Comparison of ENCODE assay signal across 26 cellular contexts in genomic region chr6:122779672-122780066, GRCh38. TPM values are rescaled to one million over a fixed set of nuclear protein-coding genes. Genes with fewer than 3 reads are reported as not detected.
DNase-seq lines count a peak whose midpoint lies in the region; ATAC-seq, FAIRE-seq and TF ChIP-seq lines count a peak whose summit lies in the region.
"Had no signal": no experiment of that assay in that cellular context is flagged by ENCODE, and none has a peak within 500 bp of the region (broad histone marks: within the 10 kb centered on the region; RNA-seq: fewer than 3 reads in every experiment).

Gene FABP7, plus strand, starts transcription at chr6:122779716. Its CDS starts 79 bp downstream, at chr6:122779795.

- H3K27ac ChIP-seq in HUES6 (ENCODE audit: low read depth, low read length): no peak within 1 kb of the TSS
- peak within 1 kb of the TSS; percentile 44 for H3K27ac ChIP-seq in angular gyrus (ENCODE audit: low read depth, low read length)
- H3K27ac ChIP-seq: C4-2B, gastroesophageal sphincter had no signal

- no peak for ATAC-seq in activated T-cell treated with anti-CD3 and anti-CD28 coated beads, Interleukin-2, amount 50 U/mL, for 72 hours (replicated peaks in 1 of 2)
- ATAC-seq: esophagus mucosa; gastroesophageal sphincter; left colon; naive thymus-derived CD8-positive, alpha-beta T cell had no signal

- H2AFZ ChIP-seq in neuron (ENCODE audit: low read depth, low read length): peak within 1 kb of the TSS; percentile 86

- peaks cover 13% of the 10 kb centered on the region for H3K4me1 Mint-ChIP-seq in glutamatergic neuron (ENCODE audit: low read depth, unreplicated experiment)
- H3K4me1 Mint-ChIP-seq in activated T-cell treated with anti-CD3 and anti-CD28 coated beads, Interleukin-2, amount 50 U/mL, for 72 hours (ENCODE audit: low read depth): no peaks in the 10 kb centered on the region
- H3K4me1 Mint-ChIP-seq: naive thymus-derived CD8-positive, alpha-beta T cell had no signal

- H3K27me3 ChIP-seq in HUES6 (ENCODE audit: control insufficient read depth, insufficient read depth, low read length) (peaks cover 3% of the 10 kb centered on the region; the same call in 1 of the 2 replicates), neuron (ENCODE audit: insufficient read depth, low read length) (no peaks in the 10 kb centered on the region)

- peak within 1 kb of the TSS; percentile 41 for H3K4me3 ChIP-seq in HUES6 (ENCODE audit: low read depth, low read length)
- H3K4me3 ChIP-seq in neuron (ENCODE audit: low read length): peak within 1 kb of the TSS; percentile 51
- H3K4me3 ChIP-seq: gastroesophageal sphincter had no signal

- peak within 1 kb of the TSS; percentile 76 for H3K27ac Mint-ChIP-seq in glutamatergic neuron (ENCODE audit: unreplicated experiment)
- no peak within 1 kb of the TSS for H3K27ac Mint-ChIP-seq in activated T-cell treated with anti-CD3 and anti-CD28 coated beads, Interleukin-2, amount 50 U/mL, for 72 hours
- H3K27ac Mint-ChIP-seq: activated T-cell treated with anti-CD3 and anti-CD28 coated beads, Interleukin-2, amount 50 U/mL, for 24 hours; naive thymus-derived CD8-positive, alpha-beta T cell had no signal

- FAIRE-seq in D721Med (lab: Jason Lieb, UNC): no peak
- FAIRE-seq: H54 had no signal

- H3K4me3 Mint-ChIP-seq in glutamatergic neuron (ENCODE audit: unreplicated experiment): peak within 1 kb of the TSS; percentile 80
- no peak within 1 kb of the TSS for H3K4me3 Mint-ChIP-seq in activated T-cell treated with anti-CD3 and anti-CD28 coated beads, Interleukin-2, amount 50 U/mL, for 72 hours
- H3K4me3 Mint-ChIP-seq: activated T-cell treated with anti-CD3 and anti-CD28 coated beads, Interleukin-2, amount 50 U/mL, for 24 hours; naive thymus-derived CD8-positive, alpha-beta T cell had no signal

- TF ChIP-seq CTCF in glutamatergic neuron (IDR thresholded peaks at IDR 0.05; ENCODE audit: partially characterized antibody, unreplicated experiment): no peak
- no peak for TF ChIP-seq CTCF in D721Med (IDR thresholded peaks at IDR 0.05; ENCODE audit: insufficient read depth, missing control alignments)

- DNase-seq in glutamatergic neuron (no peak), SW480 (ENCODE audit: low spot score) (no peak), SK-N-DZ (ENCODE audit: low spot score) (no peak), D721Med (ENCODE audit: insufficient read length, low spot score) (no peak)
- no peak for DNase-seq in activated T-cell treated with anti-CD3 and anti-CD28 coated beads, Interleukin-2, amount 50 U/mL, for 72 hours
- DNase-seq: activated CD4-positive, CD25-positive, alpha-beta regulatory T cell treated with anti-CD3 and anti-CD28 coated beads, Interleukin-2, amount 50 U/mL, for 72 hours; activated CD8-positive, alpha-beta memory T cell treated with anti-CD3 and anti-CD28 coated beads for 24 hours; activated naive CD4-positive, alpha-beta T cell treated with Interleukin-2 at 50 U/mL for 16 hours; activated T-cell treated with anti-CD3 and anti-CD28 coated beads, Interleukin-2, amount 50 U/mL, for 24 hours; Calu3; central memory CD4-positive, alpha-beta T cell; effector CD8-positive, alpha-beta T cell; left colon; naive thymus-derived CD8-positive, alpha-beta T cell; NCI-H1436 treated with DMSO at 0.1 percent for 48 hours; NCI-H774 had no signal

- no peaks in the 10 kb centered on the region for H3K9me3 Mint-ChIP-seq in glutamatergic neuron (ENCODE audit: unreplicated experiment)
- peaks cover 0 to 3% of the 10 kb centered on the region in 2 donors for H3K9me3 Mint-ChIP-seq in activated T-cell treated with anti-CD3 and anti-CD28 coated beads, Interleukin-2, amount 50 U/mL, for 72 hours
- H3K9me3 Mint-ChIP-seq: activated T-cell treated with anti-CD3 and anti-CD28 coated beads, Interleukin-2, amount 50 U/mL, for 24 hours had no signal

- H3K4me1 ChIP-seq in HUES6 (ENCODE audit: control insufficient read depth, insufficient read depth, low read length) (peaks cover 21% of the 10 kb centered on the region), neuron (ENCODE audit: insufficient read depth, low read length) (peaks cover 16% of the 10 kb centered on the region)
- H3K4me1 ChIP-seq: gastroesophageal sphincter had no signal

- no peaks in the 10 kb centered on the region for H3K9me3 ChIP-seq in HUES6 (ENCODE audit: control insufficient read depth, insufficient read depth, low read depth, low read length)
- H3K9me3 ChIP-seq in neuron (ENCODE audit: low read length): no peaks in the 10 kb centered on the region
- H3K9me3 ChIP-seq: gastroesophageal sphincter had no signal

- H3K27me3 Mint-ChIP-seq in glutamatergic neuron (ENCODE audit: unreplicated experiment): no peaks in the 10 kb centered on the region
- peaks cover 21% of the 10 kb centered on the region for H3K27me3 Mint-ChIP-seq in activated T-cell treated with anti-CD3 and anti-CD28 coated beads, Interleukin-2, amount 50 U/mL, for 72 hours (ENCODE audit: low read depth)

- no peaks in the 10 kb centered on the region for H3K36me3 ChIP-seq in HUES6 (ENCODE audit: control insufficient read depth, insufficient read depth, low read length)
- H3K36me3 ChIP-seq in neuron (ENCODE audit: insufficient read depth, low read length): no peaks in the 10 kb centered on the region
- H3K36me3 ChIP-seq: gastroesophageal sphincter had no signal

- no peaks in the 10 kb centered on the region for H3K36me3 Mint-ChIP-seq in glutamatergic neuron (ENCODE audit: unreplicated experiment)
- no peaks in the 10 kb centered on the region for H3K36me3 Mint-ChIP-seq in activated T-cell treated with anti-CD3 and anti-CD28 coated beads, Interleukin-2, amount 50 U/mL, for 72 hours (ENCODE audit: insufficient read depth in 2 of 2)
- H3K36me3 Mint-ChIP-seq: naive thymus-derived CD8-positive, alpha-beta T cell had no signal

- H3K9ac ChIP-seq in HUES6 (ENCODE audit: low read length): no peak within 1 kb of the TSS

RNA-seq across cellular contexts. Expression of gene FABP7, which starts in this region (rescaled TPM):
- total RNA-seq in glutamatergic neuron (ENCODE audit: unreplicated experiment): 3.3 TPM
- not detected for total RNA-seq in activated T-cell treated with anti-CD3 and anti-CD28 coated beads, Interleukin-2, amount 50 U/mL, for 72 hours
- not detected in 2 replicates for polyA plus RNA-seq in SK-N-DZ (2014; cell fraction: cytosol; rRNA removed)
- 0.47 TPM in 1 of 2 replicates, not detected in the other for polyA plus RNA-seq in SK-N-DZ (2014; cell fraction: nucleus; rRNA removed)
- total RNA-seq: Calu3; esophagus mucosa; left colon; mesenteric fat pad; naive thymus-derived CD8-positive, alpha-beta T cell; posterior vena cava had no signal
- polyA plus RNA-seq: AG04450; naive thymus-derived CD8-positive, alpha-beta T cell had no signal
